9 cellular contexts compared by ENCODE assay signal in the genomic region with DNA sequence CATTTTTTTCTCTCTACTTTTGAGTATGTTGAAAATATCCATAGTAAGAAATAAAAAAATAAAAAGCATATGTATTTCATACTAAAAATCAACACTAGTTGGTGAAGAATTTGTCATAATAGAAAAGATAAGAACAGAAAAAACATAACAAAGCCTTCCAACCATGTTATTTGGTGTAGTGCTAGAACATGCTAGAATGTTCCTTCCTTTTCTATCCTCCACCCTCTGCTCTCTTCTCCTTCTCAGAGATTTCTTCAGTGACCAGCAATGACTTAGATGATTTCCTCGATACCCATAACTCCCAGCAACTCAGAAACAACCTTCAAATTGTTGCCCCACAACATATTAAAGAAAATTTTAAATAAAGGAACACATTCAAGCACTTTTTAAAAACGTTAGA. TPM values are rescaled to one million over a fixed set of nuclear protein-coding genes. Genes with fewer than 3 reads are reported as not detected.
DNase-seq lines count a peak whose midpoint lies in the region; ATAC-seq and TF ChIP-seq lines count a peak whose summit lies in the region.
"Had no signal": no experiment of that assay in that cellular context is flagged by ENCODE, and none has a peak within 500 bp of the region (broad histone marks: within the 10 kb centered on the region; RNA-seq: fewer than 3 reads in every experiment).

No MANE protein-coding gene starts in this region.

- H2AFZ ChIP-seq in ACC112 (ENCODE audit: low read length, unreplicated experiment): no peak overlapping the region

- peak overlapping the region; percentile 7 for H3K27ac ChIP-seq in ACC112 (ENCODE audit: low read depth, low read length)

- H3K27me3 ChIP-seq in ACC112 (ENCODE audit: insufficient read depth, low read length): no peaks in the 10 kb centered on the region

- DNase-seq in HFFc6: no peak
- DNase-seq in medulla oblongata (ENCODE audit: extremely low spot score): peak; percentile 72
- DNase-seq in NCI-H748 (lab: John Stamatoyannopoulos, UW; ENCODE audit: unreplicated experiment): no peak
- no peak for DNase-seq in DMS153 treated with DMSO at 0.1 percent for 48 hours (lab: John Stamatoyannopoulos, UW; ENCODE audit: unreplicated experiment)
- DNase-seq in ureter (ENCODE audit: low spot score): no peak
- DNase-seq: NCI-H345 had no signal

- H3K27ac Mint-ChIP-seq in HFFc6: peak overlapping the region; percentile 91
- peak overlapping the region; percentile 94 for H3K27ac Mint-ChIP-seq in activated T-helper 17 cell treated with anti-CD3 and anti-CD28 coated beads, Interleukin-2, amount 50 U/mL, for 72 hours

- peaks cover 16% of the 10 kb centered on the region for H3K36me3 ChIP-seq in ACC112 (ENCODE audit: insufficient read depth, low read length)

- H3K36me3 Mint-ChIP-seq in HFFc6 (ENCODE audit: low read depth): peaks cover 15% of the 10 kb centered on the region; the same call in 1 of the 2 replicates
- H3K36me3 Mint-ChIP-seq in activated T-helper 17 cell treated with anti-CD3 and anti-CD28 coated beads, Interleukin-2, amount 50 U/mL, for 72 hours (ENCODE audit: low read depth): peaks cover 86% of the 10 kb centered on the region

- H3K4me3 Mint-ChIP-seq in HFFc6: peak overlapping the region; percentile 97
- peak overlapping the region; percentile 99 for H3K4me3 Mint-ChIP-seq in activated T-helper 17 cell treated with anti-CD3 and anti-CD28 coated beads, Interleukin-2, amount 50 U/mL, for 72 hours

- ATAC-seq in activated T-helper 17 cell treated with anti-CD3 and anti-CD28 coated beads, Interleukin-2, amount 50 U/mL, for 72 hours (replicated peaks): no peak
- no peak for ATAC-seq in GM21381 (IDR thresholded peaks at IDR 0.05; ENCODE audit: unreplicated experiment)

- H3K4me3 ChIP-seq in ACC112 (ENCODE audit: low read depth, low read length): peak overlapping the region; percentile 93

- H3K79me2 ChIP-seq in ACC112 (ENCODE audit: control insufficient read depth, insufficient read depth, low read length, unreplicated experiment): peaks cover 84% of the 10 kb centered on the region

- H3K4me1 Mint-ChIP-seq in HFFc6 (ENCODE audit: low read depth): peaks cover 50% of the 10 kb centered on the region
- peaks cover 24% of the 10 kb centered on the region for H3K4me1 Mint-ChIP-seq in activated T-helper 17 cell treated with anti-CD3 and anti-CD28 coated beads, Interleukin-2, amount 50 U/mL, for 72 hours

- no peak for TF ChIP-seq CTCF in HFFc6 (IDR thresholded peaks at IDR 0.05)

- no peaks in the 10 kb centered on the region for H3K9me3 Mint-ChIP-seq in HFFc6
- H3K9me3 Mint-ChIP-seq in activated T-helper 17 cell treated with anti-CD3 and anti-CD28 coated beads, Interleukin-2, amount 50 U/mL, for 72 hours: peaks cover 5% of the 10 kb centered on the region

- peaks cover 1% of the 10 kb centered on the region; the same call in 1 of the 2 replicates for H3K27me3 Mint-ChIP-seq in HFFc6 (ENCODE audit: insufficient read depth)
- no peaks in the 10 kb centered on the region for H3K27me3 Mint-ChIP-seq in activated T-helper 17 cell treated with anti-CD3 and anti-CD28 coated beads, Interleukin-2, amount 50 U/mL, for 72 hours

- H3K4me1 ChIP-seq in ACC112 (ENCODE audit: control insufficient read depth, insufficient read depth, low read length, unreplicated experiment): peaks cover 38% of the 10 kb centered on the region

RNA-seq across cellular contexts. Expression of gene ZC3HAV1, which starts 2.6 kb away (rescaled TPM):
- 10 to 100 TPM; 29.4 to 36.1 (median 33.1) TPM for total RNA-seq in HFFc6 (2021; fragmentation: NEBNext Ultra II Directional; extraction: Animal tissue kit (Norgen Biotek cat#: 25700))
- 100 to 1,000 TPM; 111 to 150 TPM for total RNA-seq in activated T-helper 17 cell treated with anti-CD3 and anti-CD28 coated beads, Interleukin-2, amount 50 U/mL, for 72 hours
- 30.0 TPM for total RNA-seq in ureter
